Comparison of ENCODE assay signal across 8 cellular contexts in genomic region chr18:48667276-48668254, GRCh38.
A peak's percentile ranks its signal among the peaks of the same experiment; 100 is the strongest.
DNase-seq lines count a peak whose midpoint lies in the region; ATAC-seq and TF ChIP-seq lines count a peak whose summit lies in the region.

No MANE protein-coding gene starts in this region.

- H3K9me3 ChIP-seq in DOHH2 (ENCODE audit: control insufficient read depth, insufficient read depth, low read length): no peaks in the 10 kb centered on the region
- no peaks in the 10 kb centered on the region for H3K9me3 ChIP-seq in SK-N-SH
- no peaks in the 10 kb centered on the region for H3K9me3 ChIP-seq in liver (ENCODE audit: control insufficient read depth in 4 of 4, low read length in 3 of 4)
- peaks cover 0 to 8% (median 2%) of the 10 kb centered on the region in 4 donors for H3K9me3 ChIP-seq in esophagus muscularis mucosa

- 93% methylated on average over 12 of the region's 13 CpGs for WGBS in SK-N-SH (ENCODE audit: low lambda C conversion rate)
- 88% methylated on average over 13 of the region's 13 CpGs for WGBS in liver
- WGBS in esophagus muscularis mucosa: 98% methylated on average over 5 of the region's 13 CpGs

- TF ChIP-seq RAD21 in SK-N-SH (IDR thresholded peaks at IDR 0.05; ENCODE audit: low read length) (peak; percentile 71), liver (IDR thresholded peaks at IDR 0.05) (peak in 1 of 2 donors; percentile 30)

- no peak for TF ChIP-seq POLR2A in esophagus muscularis mucosa (IDR thresholded peaks at IDR 0.05; ENCODE audit: low read depth)

- ATAC-seq in HG03064 (IDR thresholded peaks at IDR 0.05; ENCODE audit: low read depth, unreplicated experiment) (peak; percentile 61), GM21528 (IDR thresholded peaks at IDR 0.05; ENCODE audit: low FRiP score, unreplicated experiment) (no peak), sciatic nerve (no peak)

- H3K4me1 ChIP-seq in DOHH2 (ENCODE audit: control insufficient read depth, low read length) (peaks cover 11% of the 10 kb centered on the region), SK-N-SH (ENCODE audit: control insufficient read depth in 1 of 2, insufficient read depth in 2 of 2, low read depth in 1 of 2, low read length in 1 of 2) (peaks cover 0 to 5% of the 10 kb centered on the region in 2 experiments; a peak in 1 of 4 replicates), liver (ENCODE audit: control insufficient read depth in 4 of 4, insufficient read depth in 4 of 4, low read length in 3 of 4) (peaks cover 3 to 61% (median 44%) of the 10 kb centered on the region in 4 donors), esophagus muscularis mucosa (peaks cover 5 to 20% (median 17%) of the 10 kb centered on the region in 4 donors)

- H3K27ac ChIP-seq in DOHH2 (ENCODE audit: low read depth, low read length): no peak overlapping the region
- no peak overlapping the region for H3K27ac ChIP-seq in SK-N-SH (ENCODE audit: low read depth in 2 of 2, low read length in 1 of 2)
- H3K27ac ChIP-seq in liver (ENCODE audit: low read depth in 1 of 2, low read length in 2 of 2): no peak overlapping the region
- no peak overlapping the region for H3K27ac ChIP-seq in esophagus muscularis mucosa (replicated peaks in 1 of 4)

- H3K4me2 ChIP-seq in DOHH2 (ENCODE audit: low read length) (no peak overlapping the region), SK-N-SH (no peak overlapping the region)

- H4K20me1 ChIP-seq in DOHH2 (ENCODE audit: control insufficient read depth, insufficient read depth, low read depth, low read length): no peaks in the 10 kb centered on the region
- peaks cover 10% of the 10 kb centered on the region; the same call in 1 of the 2 replicates for H4K20me1 ChIP-seq in SK-N-SH (ENCODE audit: insufficient read depth)

- TF ChIP-seq CTCF in DOHH2 (IDR thresholded peaks at IDR 0.05; ENCODE audit: low read depth, low read length, poor library complexity, severe bottlenecking) (peak; percentile 24), SK-N-SH (IDR thresholded peaks at IDR 0.05) (peak; percentile 49), liver (IDR thresholded peaks at IDR 0.05; ENCODE audit: low read depth, low read length, missing input control) (peak; percentile 11), esophagus muscularis mucosa (IDR thresholded peaks at IDR 0.05) (peak in 1 of 3 experiments; percentile 9)

- no peak for TF ChIP-seq EP300 in SK-N-SH (IDR thresholded peaks at IDR 0.05; ENCODE audit: borderline replicate concordance in 1 of 2, low read depth in 1 of 2, low read length in 1 of 2)
- no peak for TF ChIP-seq EP300 in esophagus muscularis mucosa (IDR thresholded peaks at IDR 0.05)

- H3K9me2 ChIP-seq in DOHH2 (replicated peaks; ENCODE audit: control insufficient read depth, low read length) (no peaks in the 10 kb centered on the region), SK-N-SH (no peaks in the 10 kb centered on the region)

- no peak overlapping the region for H3K4me3 ChIP-seq in DOHH2 (ENCODE audit: low read length)
- H3K4me3 ChIP-seq in SK-N-SH (ENCODE audit: low read depth in 2 of 2, low read length in 1 of 2): no peak overlapping the region; a peak in 1 of 4 replicates
- H3K4me3 ChIP-seq in liver (ENCODE audit: low read depth in 1 of 3, low read length in 3 of 3): no peak overlapping the region
- no peak overlapping the region for H3K4me3 ChIP-seq in esophagus muscularis mucosa

- no peaks in the 10 kb centered on the region for H3K36me3 ChIP-seq in DOHH2 (ENCODE audit: control insufficient read depth, low read length)
- H3K36me3 ChIP-seq in SK-N-SH (replicated peaks in 1 of 2; ENCODE audit: control insufficient read depth in 1 of 2, insufficient read depth in 2 of 2, low read length in 1 of 2): peaks cover 35 to 59% of the 10 kb centered on the region in 2 experiments
- H3K36me3 ChIP-seq in liver (ENCODE audit: control insufficient read depth in 4 of 4, insufficient read depth in 3 of 4, low read depth in 1 of 4, low read length in 3 of 4): peaks cover 0 to 9% (median 4%) of the 10 kb centered on the region in 4 donors
- H3K36me3 ChIP-seq in esophagus muscularis mucosa: peaks cover 11 to 62% (median 59%) of the 10 kb centered on the region in 4 donors

- H3K27me3 ChIP-seq in DOHH2 (ENCODE audit: control insufficient read depth, low read length) (no peaks in the 10 kb centered on the region), SK-N-SH (ENCODE audit: insufficient read depth) (no peaks in the 10 kb centered on the region), liver (ENCODE audit: control insufficient read depth in 4 of 4, insufficient read depth in 4 of 4, low read length in 3 of 4) (no peaks in the 10 kb centered on the region), esophagus muscularis mucosa (no peaks in the 10 kb centered on the region)

- intact Hi-C loops in esophagus muscularis mucosa (cut with DNase I): no loop called here
- intact Hi-C loops in sciatic nerve (cut with DNase I): no loop called here

- H2AFZ ChIP-seq in SK-N-SH (ENCODE audit: low read depth): no peak overlapping the region

- no peaks in the 10 kb centered on the region for H3F3A ChIP-seq in DOHH2 (ENCODE audit: control insufficient read depth, insufficient read depth)
- H3F3A ChIP-seq in SK-N-SH (replicated peaks; ENCODE audit: insufficient read depth): no peaks in the 10 kb centered on the region

- H3K79me2 ChIP-seq in DOHH2 (ENCODE audit: control insufficient read depth, low read length) (no peaks in the 10 kb centered on the region), SK-N-SH (ENCODE audit: insufficient read depth) (peaks cover 28% of the 10 kb centered on the region)

- CTCF ChIA-PET in SK-N-SH (lab: Yijun Ruan, JAX): interaction anchor here (0.5 to 12.2 kb wide), 17 partner anchors 12 to 1412 kb away, joined by 3 to 174 read pairs (median 3); no protein-coding TSS in a partner anchor

- peak; percentile 76 for DNase-seq in SK-N-SH
- no peak for DNase-seq in esophagus muscularis mucosa (ENCODE audit: extremely low spot score)
- no peak for DNase-seq in sciatic nerve (ENCODE audit: low spot score)
- DNase-seq in NOMO-1 (lab: John Stamatoyannopoulos, UW; ENCODE audit: unreplicated experiment in 2 of 2): no peak

- POLR2A ChIA-PET in SK-N-SH (lab: Yijun Ruan, JAX): no interaction called here

- H3K9ac ChIP-seq in SK-N-SH: no peak overlapping the region
- H3K9ac ChIP-seq in liver (ENCODE audit: low read depth in 1 of 2, low read length in 2 of 2): no peak overlapping the region

TF ChIP-seq in SK-N-SH, 30 proteins besides CTCF, POLR2A, EP300 and RAD21:
- TF ChIP-seq NFIC (IDR thresholded peaks at IDR 0.05; ENCODE audit: borderline replicate concordance) (no peak), MAX (IDR thresholded peaks at IDR 0.05; ENCODE audit: low read depth) (no peak), GABPA (IDR thresholded peaks at IDR 0.05; ENCODE audit: low read depth) (no peak), SMC3 (IDR thresholded peaks at IDR 0.05; ENCODE audit: low read depth, low read length) (peak; percentile 65), PBX3 (IDR thresholded peaks at IDR 0.05) (no peak), SIN3A (IDR thresholded peaks at IDR 0.05; ENCODE audit: borderline replicate concordance, low read depth, low read length) (no peak)
TF ChIP-seq in SK-N-SH: peak in this region for 1.

TF ChIP-seq in liver, 16 proteins besides CTCF, POLR2A, EP300 and RAD21 (continues in another document):
- TF ChIP-seq MAX (IDR thresholded peaks at IDR 0.05): no peak
- no peak for TF ChIP-seq YY1 (IDR thresholded peaks at IDR 0.05)
- TF ChIP-seq ZBTB33 (IDR thresholded peaks at IDR 0.05): no peak
- TF ChIP-seq HNF4G (IDR thresholded peaks at IDR 0.05): no peak
- TF ChIP-seq TAF1 (conservative IDR thresholded peaks at IDR 0.05): no peak
- TF ChIP-seq GABPA (IDR thresholded peaks at IDR 0.05 in 1 of 2, conservative IDR thresholded peaks at IDR 0.05 in 1 of 2): no peak
- TF ChIP-seq NR2F2 (IDR thresholded peaks at IDR 0.05): no peak
- TF ChIP-seq JUND (IDR thresholded peaks at IDR 0.05): no peak
- no peak for TF ChIP-seq SP1 (IDR thresholded peaks at IDR 0.05)
- TF ChIP-seq EGR1 (IDR thresholded peaks at IDR 0.05; ENCODE audit: low read depth in 2 of 2): no peak
